ENCODE assay signal across 33 cellular contexts in the genomic region with DNA sequence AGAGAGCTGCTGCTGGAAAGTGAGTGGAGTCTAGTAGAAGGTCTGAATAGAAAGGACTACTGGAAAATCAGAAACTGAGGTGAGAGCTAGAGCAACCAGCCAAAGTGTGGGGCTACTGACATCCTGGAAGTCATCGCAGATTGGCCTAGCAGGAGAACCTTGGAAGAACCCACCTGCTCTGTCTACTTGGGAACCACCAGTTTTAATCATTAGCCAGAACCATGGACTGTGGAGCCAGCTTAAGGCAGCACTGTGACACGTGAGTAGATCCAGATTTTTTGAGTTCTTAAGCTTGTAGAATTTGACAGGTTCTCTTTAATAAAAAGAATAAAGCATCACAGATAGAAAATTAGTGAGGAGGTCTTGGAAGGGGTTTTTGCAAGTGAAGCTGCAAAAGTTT.
"Had no signal": no experiment of that assay in that cellular context is flagged by ENCODE, and none has a peak within 500 bp of the region (broad histone marks: within the 10 kb centered on the region; RNA-seq: fewer than 3 reads in every experiment).

No MANE protein-coding gene starts in this region.

- H3K36me3 ChIP-seq: adrenal gland, cardiac muscle cell had no signal

- FAIRE-seq: astrocyte, bronchial epithelial cell, TTC549 had no signal

- H3K27me3 ChIP-seq: adrenal gland, cardiac muscle cell had no signal

- ATAC-seq: activated CD8-positive, alpha-beta T cell treated with anti-CD3 and anti-CD28 coated beads for 36 hours; activated naive CD4-positive, alpha-beta T cell treated with anti-CD3 and anti-CD28 coated beads, Interleukin-2, amount 50 U/mL, for 72 hours; activated T-cell treated with anti-CD3 and anti-CD28 coated beads, Interleukin-2, amount 50 U/mL, for 4 hours; activated T-cell treated with anti-CD3 and anti-CD28 coated beads, Interleukin-2, amount 50 U/mL, for 72 hours; activated T-helper 17 cell treated with anti-CD3 and anti-CD28 coated beads, Interleukin-2, amount 50 U/mL, for 72 hours had no signal

- DNase-seq: activated B cell treated with CpG ODN at 0.5 μM for 24 hours; activated CD4-positive, alpha-beta memory T cell treated with anti-CD3 and anti-CD28 coated beads for 36 hours; activated CD4-positive, alpha-beta T cell treated with anti-CD3 and anti-CD28 coated beads for 4 hours; activated CD4-positive, alpha-beta T cell treated with anti-CD3 and anti-CD28 coated beads, Interleukin-2, amount 10 ng/mL, durations not matched to agents 24 days and 14 days; activated CD4-positive, alpha-beta T cell treated with anti-CD3 and anti-CD28 coated beads, Interleukin-2, amount 50 U/mL, for 1 hour; activated CD4-positive, alpha-beta T cell treated with anti-CD3 and anti-CD28 coated beads, Interleukin-2, amount 50 U/mL, for 4 hours; activated CD4-positive, CD25-positive, alpha-beta regulatory T cell treated with anti-CD3 and anti-CD28 coated beads, Interleukin-2, amount 50 U/mL, for 72 hours; activated CD8-positive, alpha-beta memory T cell treated with anti-CD3 and anti-CD28 coated beads, Interleukin-2, amount 50 U/mL, for 4 hours; activated CD8-positive, alpha-beta T cell treated with anti-CD3 and anti-CD28 coated beads for 36 hours; activated effector memory CD4-positive, alpha-beta T cell treated with anti-CD3 and anti-CD28 coated beads, Interleukin-2, amount 50 U/mL, for 16 hours; activated gamma-delta T cell treated with Interleukin-2 at 50 U/mL for 16 hours; activated naive CD4-positive, alpha-beta T cell; activated naive CD4-positive, alpha-beta T cell treated with anti-CD3 and anti-CD28 coated beads for 36 hours; activated naive CD4-positive, alpha-beta T cell treated with anti-CD3 and anti-CD28 coated beads, Interleukin-2, amount 50 U/mL, for 16 hours; activated naive CD8-positive, alpha-beta T cell treated with anti-CD3 and anti-CD28 coated beads for 36 hours; activated T-cell treated with anti-CD3 and anti-CD28 coated beads for 4 hours; activated T-cell treated with anti-CD3 and anti-CD28 coated beads, Interleukin-2, amount 50 U/mL, for 1 hour; activated T-cell treated with anti-CD3 and anti-CD28 coated beads, Interleukin-2, amount 50 U/mL, for 4 hours; activated T-cell treated with anti-CD3 and anti-CD28 coated beads, Interleukin-2, amount 50 U/mL, for 72 hours; adrenal gland; amniotic stem cell; aorta; central memory CD4-positive, alpha-beta T cell; T-helper 1 cell; T-helper 2 cell; T-helper 9 cell had no signal

- H3K4me3 ChIP-seq: adrenal gland, cardiac muscle cell had no signal

- H3K4me1 ChIP-seq: adrenal gland had no signal

- H3K27ac ChIP-seq: adrenal gland, cardiac muscle cell, VCaP had no signal

- H3K9me3 ChIP-seq: adrenal gland had no signal
